Comparison of ENCODE assay signal across 18 cellular contexts in the genomic region with DNA sequence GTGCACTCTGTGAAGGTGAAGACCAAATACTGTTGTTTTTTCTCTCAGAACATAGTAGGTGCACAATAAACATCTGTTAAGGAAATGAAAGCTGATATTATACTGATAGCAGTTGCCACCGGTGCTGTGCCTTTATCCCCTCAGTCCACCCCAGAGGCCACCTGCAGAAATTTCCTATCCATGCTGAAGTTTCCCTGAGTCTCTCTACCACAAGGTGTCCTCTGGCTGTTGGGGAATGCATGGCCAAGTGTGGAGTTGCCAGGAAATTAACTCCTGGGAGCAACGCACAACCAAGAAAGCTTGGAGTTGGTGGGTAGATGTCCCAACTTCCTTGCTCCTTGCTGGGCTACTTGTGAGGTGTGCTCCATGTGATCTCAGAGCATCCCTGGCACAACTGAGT.
"Had no signal": no experiment of that assay in that cellular context is flagged by ENCODE, and none has a peak within 500 bp of the region (broad histone marks: within the 10 kb centered on the region; RNA-seq: fewer than 3 reads in every experiment).

No MANE protein-coding gene starts in this region.

- H3K36me3 Mint-ChIP-seq: immature natural killer cell; naive thymus-derived CD4-positive, alpha-beta T cell had no signal

- H3K36me3 ChIP-seq: colonic mucosa, esophagus muscularis mucosa, gastroesophageal sphincter, ovary had no signal

- H3K4me1 Mint-ChIP-seq: naive thymus-derived CD4-positive, alpha-beta T cell had no signal

- H3K4me2 ChIP-seq: smooth muscle cell had no signal

- FAIRE-seq: kidney had no signal

- H3K27ac ChIP-seq: colonic mucosa, esophagus muscularis mucosa, gastroesophageal sphincter, ovary had no signal

- H3K9me3 Mint-ChIP-seq: immature natural killer cell had no signal

- ATAC-seq: gastroesophageal sphincter; left cardiac atrium; left ventricle myocardium superior; naive thymus-derived CD4-positive, alpha-beta T cell; right cardiac atrium had no signal

- H3K4me3 ChIP-seq: colonic mucosa, esophagus muscularis mucosa, gastroesophageal sphincter, lung, ovary, smooth muscle cell had no signal

- DNase-seq: colonic mucosa; effector CD4-positive, alpha-beta T cell; glutamatergic neuron; immature natural killer cell; kidney; left cardiac atrium; left ventricle myocardium superior; mesenchymal stem cell; naive thymus-derived CD4-positive, alpha-beta T cell; ovary; right cardiac atrium; stimulated activated CD4-positive, alpha-beta T cell treated with anti-CD3 and anti-CD28 coated beads, Interleukin-2, amount 100 ng/mL, for 48 hours; stimulated activated naive CD4-positive, alpha-beta T cell treated with Interleukin-2 at 50 U/mL for 16 hours; trophoblast cell had no signal

- H3K27ac Mint-ChIP-seq: immature natural killer cell; naive thymus-derived CD4-positive, alpha-beta T cell had no signal

- H3K4me3 Mint-ChIP-seq: immature natural killer cell; naive thymus-derived CD4-positive, alpha-beta T cell had no signal

- H3K27me3 ChIP-seq: colonic mucosa, gastroesophageal sphincter, ovary had no signal

- H3K4me1 ChIP-seq: colonic mucosa, esophagus muscularis mucosa, gastroesophageal sphincter had no signal

- H3K9me3 ChIP-seq: colonic mucosa, esophagus muscularis mucosa, ovary had no signal
